In genomic region chr6:37612475-37612874, GRCh38 we compare ENCODE assay signal across 1 cellular context.
TF ChIP-seq lines count a peak whose summit lies in the region.

No MANE protein-coding gene starts in this region.

TF ChIP-seq in K562, 482 proteins besides CTCF, POLR2A, EP300 and RAD21:
- TF ChIP-seq RBM34 (IDR thresholded peaks at IDR 0.05; ENCODE audit: borderline replicate concordance, insufficient read depth, low read length), result no peak
- no peak for TF ChIP-seq BRF1 (IDR thresholded peaks at IDR 0.05; ENCODE audit: borderline replicate concordance, extremely low read depth, insufficient read length)
- TF ChIP-seq MCM5 (IDR thresholded peaks at IDR 0.05; ENCODE audit: low read depth), result no peak
- TF ChIP-seq POLR3A (IDR thresholded peaks at IDR 0.05; ENCODE audit: borderline replicate concordance, extremely low read depth, insufficient read depth, insufficient read length), result no peak
- TF ChIP-seq YY1 (IDR thresholded peaks at IDR 0.05; ENCODE audit: borderline replicate concordance in 1 of 3, control insufficient read depth in 1 of 3, extremely low read depth in 1 of 3, insufficient read depth in 3 of 3, insufficient read length in 1 of 3, insufficient replicate concordance in 2 of 3, low read depth in 1 of 3, low read length in 2 of 3), result peak in 1 of 3 experiments; percentile 77
- TF ChIP-seq PRDM10 (IDR thresholded peaks at IDR 0.05; ENCODE audit: partially characterized antibody), result no peak
- no peak for TF ChIP-seq MLLT1 (IDR thresholded peaks at IDR 0.05)
